In genomic region chr16:55249361-55249760, GRCh38 we compare ENCODE assay signal across 37 cellular contexts.
"Had no signal": no experiment of that assay in that cellular context is flagged by ENCODE, and none has a peak within 500 bp of the region (broad histone marks: within the 10 kb centered on the region; RNA-seq: fewer than 3 reads in every experiment).

No MANE protein-coding gene starts in this region.

- H3K36me3 Mint-ChIP-seq: activated CD8-positive, alpha-beta memory T cell treated with anti-CD3 and anti-CD28 coated beads, Interleukin-2, amount 10 ng/mL, durations not matched to agents 7 days and 5 days; activated naive CD4-positive, alpha-beta T cell treated with anti-CD3 and anti-CD28 coated beads, Interleukin-2, amount 10 ng/mL, durations not matched to agents 7 days and 5 days; activated naive CD4-positive, alpha-beta T cell treated with anti-CD3 and anti-CD28 coated beads, Interleukin-2, amount 50 U/mL, for 24 hours; activated naive CD8-positive, alpha-beta T cell; activated naive CD8-positive, alpha-beta T cell treated with anti-CD3 and anti-CD28 coated beads, Interleukin-2, amount 10 ng/mL, durations not matched to agents 7 days and 5 days; brain had no signal

- H3K9me3 ChIP-seq: ascending aorta had no signal

- H3K4me3 Mint-ChIP-seq: activated CD4-positive, alpha-beta memory T cell treated with anti-CD3 and anti-CD28 coated beads, Interleukin-2, amount 10 ng/mL, durations not matched to agents 7 days and 5 days; activated CD4-positive, alpha-beta T cell treated with anti-CD3 and anti-CD28 coated beads for 36 hours; activated CD4-positive, alpha-beta T cell treated with anti-CD3 and anti-CD28 coated beads, Interleukin-2, amount 10 ng/mL, durations not matched to agents 7 days and 5 days; activated CD8-positive, alpha-beta memory T cell treated with anti-CD3 and anti-CD28 coated beads, Interleukin-2, amount 10 ng/mL, durations not matched to agents 7 days and 5 days; activated CD8-positive, alpha-beta T cell treated with anti-CD3 and anti-CD28 coated beads, Interleukin-2, amount 10 ng/mL, durations not matched to agents 7 days and 5 days; activated naive CD4-positive, alpha-beta T cell treated with anti-CD3 and anti-CD28 coated beads, Interleukin-2, amount 10 ng/mL, durations not matched to agents 7 days and 5 days; activated naive CD4-positive, alpha-beta T cell treated with anti-CD3 and anti-CD28 coated beads, Interleukin-2, amount 50 U/mL, for 24 hours; activated naive CD8-positive, alpha-beta T cell; activated naive CD8-positive, alpha-beta T cell treated with anti-CD3 and anti-CD28 coated beads, Interleukin-2, amount 10 ng/mL, durations not matched to agents 7 days and 5 days; activated naive CD8-positive, alpha-beta T cell treated with anti-CD3 and anti-CD28 coated beads, Interleukin-2, amount 50 U/mL, for 24 hours; activated T-cell treated with anti-CD3 and anti-CD28 coated beads, Interleukin-2, amount 50 U/mL, for 24 hours; brain; central memory CD8-positive, alpha-beta T cell; T-helper 1 cell treated with Interleukin-12 subunit alpha and Interleukin-12 subunit beta and Interleukin-4 antibody, amounts not matched to agents 30 μg/mL and 1 μg/mL, for 36 hours; T-helper 2 cell treated with Interferon-gamma antibody and Interleukin-4, amounts not matched to agents 5 μg/mL and 100 μg/mL, for 36 hours; WTC11 had no signal

- H3K27me3 ChIP-seq: ascending aorta, cardiac muscle cell had no signal

- H3K4me1 Mint-ChIP-seq: activated CD8-positive, alpha-beta memory T cell treated with anti-CD3 and anti-CD28 coated beads, Interleukin-2, amount 10 ng/mL, durations not matched to agents 7 days and 5 days; activated naive CD4-positive, alpha-beta T cell treated with anti-CD3 and anti-CD28 coated beads, Interleukin-2, amount 10 ng/mL, durations not matched to agents 7 days and 5 days; activated naive CD4-positive, alpha-beta T cell treated with anti-CD3 and anti-CD28 coated beads, Interleukin-2, amount 50 U/mL, for 24 hours; activated naive CD8-positive, alpha-beta T cell treated with anti-CD3 and anti-CD28 coated beads, Interleukin-2, amount 50 U/mL, for 24 hours; brain; central memory CD8-positive, alpha-beta T cell had no signal

- H3K4me3 ChIP-seq: ascending aorta, cardiac muscle cell had no signal

- DNase-seq: activated CD4-positive, alpha-beta memory T cell treated with anti-CD3 and anti-CD28 coated beads, Interleukin-2, amount 10 ng/mL, durations not matched to agents 7 days and 5 days; activated CD4-positive, alpha-beta T cell treated with anti-CD3 and anti-CD28 coated beads for 1 hour; activated CD4-positive, alpha-beta T cell treated with anti-CD3 and anti-CD28 coated beads for 36 hours; activated CD4-positive, alpha-beta T cell treated with anti-CD3 and anti-CD28 coated beads, Interleukin-2, amount 10 ng/mL, durations not matched to agents 7 days and 5 days; activated CD4-positive, alpha-beta T cell treated with anti-CD3 and anti-CD28 coated beads, Interleukin-2, amount 50 U/mL, for 48 hours; activated CD4-positive, CD25-positive, alpha-beta regulatory T cell; activated CD8-positive, alpha-beta memory T cell treated with anti-CD3 and anti-CD28 coated beads for 24 hours; activated CD8-positive, alpha-beta memory T cell treated with anti-CD3 and anti-CD28 coated beads, Interleukin-2, amount 10 ng/mL, durations not matched to agents 7 days and 5 days; activated CD8-positive, alpha-beta memory T cell treated with anti-CD3 and anti-CD28 coated beads, Interleukin-2, amount 50 U/mL, for 48 hours; activated CD8-positive, alpha-beta T cell treated with anti-CD3 and anti-CD28 coated beads, Interleukin-2, amount 10 ng/mL, durations not matched to agents 7 days and 5 days; activated effector memory CD4-positive, alpha-beta T cell treated with Interleukin-2 at 50 U/mL for 16 hours; activated gamma-delta T cell; activated naive CD4-positive, alpha-beta T cell treated with anti-CD3 and anti-CD28 coated beads, Interleukin-2, amount 10 ng/mL, durations not matched to agents 7 days and 5 days; activated naive CD4-positive, alpha-beta T cell treated with Interleukin-2 at 50 U/mL for 16 hours; activated naive CD8-positive, alpha-beta T cell treated with anti-CD3 and anti-CD28 coated beads, Interleukin-2, amount 10 ng/mL, durations not matched to agents 7 days and 5 days; activated naive CD8-positive, alpha-beta T cell treated with anti-CD3 and anti-CD28 coated beads, Interleukin-2, amount 50 U/mL, for 24 hours; activated T-cell treated with anti-CD3 and anti-CD28 coated beads, Interleukin-2, amount 50 U/mL, for 24 hours; activated T-cell treated with anti-CD3 and anti-CD28 coated beads, Interleukin-2, amount 50 U/mL, for 48 hours; amygdala; anterior cingulate cortex; caudate nucleus; cerebellar nuclear complex; T-helper 1 cell; T-helper 2 cell; T-helper 9 cell; WERI-Rb-1 had no signal

- H3K4me1 ChIP-seq: ascending aorta had no signal

- ATAC-seq: activated CD4-positive, alpha-beta T cell treated with anti-CD3 and anti-CD28 coated beads for 36 hours; activated CD4-positive, CD25-positive, alpha-beta regulatory T cell treated with anti-CD3 and anti-CD28 coated beads, Interleukin-2, amount 50 U/mL, for 24 hours; activated CD8-positive, alpha-beta memory T cell treated with anti-CD3 and anti-CD28 coated beads, Interleukin-2, amount 10 ng/mL, durations not matched to agents 7 days and 5 days; activated CD8-positive, alpha-beta T cell treated with anti-CD3 and anti-CD28 coated beads, Interleukin-2, amount 10 ng/mL, durations not matched to agents 7 days and 5 days; activated naive CD8-positive, alpha-beta T cell treated with anti-CD3 and anti-CD28 coated beads, Interleukin-2, amount 50 U/mL, for 24 hours; WTC11 had no signal

- H3K27ac Mint-ChIP-seq: activated CD4-positive, alpha-beta memory T cell treated with anti-CD3 and anti-CD28 coated beads, Interleukin-2, amount 10 ng/mL, durations not matched to agents 7 days and 5 days; activated CD4-positive, alpha-beta T cell treated with anti-CD3 and anti-CD28 coated beads for 36 hours; activated CD4-positive, alpha-beta T cell treated with anti-CD3 and anti-CD28 coated beads, Interleukin-2, amount 10 ng/mL, durations not matched to agents 7 days and 5 days; activated CD8-positive, alpha-beta memory T cell treated with anti-CD3 and anti-CD28 coated beads, Interleukin-2, amount 10 ng/mL, durations not matched to agents 7 days and 5 days; activated CD8-positive, alpha-beta T cell treated with anti-CD3 and anti-CD28 coated beads, Interleukin-2, amount 10 ng/mL, durations not matched to agents 7 days and 5 days; activated naive CD4-positive, alpha-beta T cell treated with anti-CD3 and anti-CD28 coated beads, Interleukin-2, amount 10 ng/mL, durations not matched to agents 7 days and 5 days; activated naive CD4-positive, alpha-beta T cell treated with anti-CD3 and anti-CD28 coated beads, Interleukin-2, amount 50 U/mL, for 24 hours; activated naive CD8-positive, alpha-beta T cell; activated naive CD8-positive, alpha-beta T cell treated with anti-CD3 and anti-CD28 coated beads, Interleukin-2, amount 10 ng/mL, durations not matched to agents 7 days and 5 days; activated naive CD8-positive, alpha-beta T cell treated with anti-CD3 and anti-CD28 coated beads, Interleukin-2, amount 50 U/mL, for 24 hours; activated T-cell treated with anti-CD3 and anti-CD28 coated beads, Interleukin-2, amount 50 U/mL, for 24 hours; activated T-helper 2 cell treated with anti-CD3 and anti-CD28 coated beads, Interferon-gamma antibody, Interleukin-2, Interleukin-4, amounts not matched to agents 10 μg/mL and 5 μg/mL and 100 μg/mL, durations not matched to agents 14 hours and 24 hours and 36 hours; brain; T-helper 1 cell treated with Interleukin-12 subunit alpha and Interleukin-12 subunit beta and Interleukin-4 antibody, amounts not matched to agents 30 μg/mL and 1 μg/mL, for 36 hours; T-helper 2 cell treated with Interferon-gamma antibody and Interleukin-4, amounts not matched to agents 5 μg/mL and 100 μg/mL, for 36 hours; WTC11 had no signal

- H3K27me3 Mint-ChIP-seq: activated CD4-positive, alpha-beta memory T cell treated with anti-CD3 and anti-CD28 coated beads, Interleukin-2, amount 10 ng/mL, durations not matched to agents 7 days and 5 days; activated CD4-positive, alpha-beta T cell treated with anti-CD3 and anti-CD28 coated beads, Interleukin-2, amount 10 ng/mL, durations not matched to agents 7 days and 5 days; activated CD8-positive, alpha-beta memory T cell treated with anti-CD3 and anti-CD28 coated beads, Interleukin-2, amount 10 ng/mL, durations not matched to agents 7 days and 5 days; activated naive CD4-positive, alpha-beta T cell treated with anti-CD3 and anti-CD28 coated beads, Interleukin-2, amount 10 ng/mL, durations not matched to agents 7 days and 5 days had no signal

- H3K36me3 ChIP-seq: ascending aorta, cardiac muscle cell, WERI-Rb-1 had no signal

- H3K27ac ChIP-seq: ascending aorta, cardiac muscle cell, WERI-Rb-1 had no signal

- H3K9me3 Mint-ChIP-seq: activated CD4-positive, alpha-beta memory T cell treated with anti-CD3 and anti-CD28 coated beads, Interleukin-2, amount 10 ng/mL, durations not matched to agents 7 days and 5 days; activated CD4-positive, alpha-beta T cell treated with anti-CD3 and anti-CD28 coated beads, Interleukin-2, amount 10 ng/mL, durations not matched to agents 7 days and 5 days; activated naive CD4-positive, alpha-beta T cell treated with anti-CD3 and anti-CD28 coated beads, Interleukin-2, amount 10 ng/mL, durations not matched to agents 7 days and 5 days; activated naive CD8-positive, alpha-beta T cell treated with anti-CD3 and anti-CD28 coated beads, Interleukin-2, amount 10 ng/mL, durations not matched to agents 7 days and 5 days; activated T-helper 2 cell treated with anti-CD3 and anti-CD28 coated beads, Interferon-gamma antibody, Interleukin-2, Interleukin-4, amounts not matched to agents 10 μg/mL and 5 μg/mL and 100 μg/mL, durations not matched to agents 14 hours and 24 hours and 36 hours; central memory CD8-positive, alpha-beta T cell; T-helper 1 cell treated with Interleukin-12 subunit alpha and Interleukin-12 subunit beta and Interleukin-4 antibody, amounts not matched to agents 30 μg/mL and 1 μg/mL, for 36 hours; T-helper 2 cell treated with Interferon-gamma antibody and Interleukin-4, amounts not matched to agents 5 μg/mL and 100 μg/mL, for 36 hours had no signal
